Comparison of ENCODE assay signal across 8 cellular contexts in genomic region chr12:112121780-112122565, GRCh38. TPM values are rescaled to one million over a fixed set of nuclear protein-coding genes. Genes with fewer than 3 reads are reported as not detected.
DNase-seq lines count a peak whose midpoint lies in the region; ATAC-seq and TF ChIP-seq lines count a peak whose summit lies in the region.

No MANE protein-coding gene starts in this region.

- no peak overlapping the region for H3K4me3 Mint-ChIP-seq in natural killer cell treated with Interleukin-12 subunit alpha and Interleukin-12 subunit beta and Interleukin-15 and Interleukin-18, amount 100 ng/mL, for 72 hours

- POLR2A ChIA-PET in PC-3 (lab: Charles Lee; ENCODE audit: unreplicated experiment): interaction anchor here (0.5 to 0.8 kb wide), 3 partner anchors 8 to 45 kb away, joined by 5 to 13 read pairs (median 13); no protein-coding TSS in a partner anchor

- no peaks in the 10 kb centered on the region for H3K27me3 ChIP-seq in PC-3 (ENCODE audit: low read length)

- H3K9me2 ChIP-seq in PC-3 (replicated peaks; ENCODE audit: low read length): no peaks in the 10 kb centered on the region

- H2AFZ ChIP-seq in PC-3 (ENCODE audit: low read length): peak overlapping the region; percentile 40

- TF ChIP-seq CTCF in PC-3 (conservative IDR thresholded peaks at IDR 0.05; ENCODE audit: low read depth, low read length) (no peak), fibroblast of pulmonary artery (IDR thresholded peaks at IDR 0.05; ENCODE audit: low read length, missing control alignments) (no peak)

- peak; percentile 32 for ATAC-seq in PC-3
- ATAC-seq in natural killer cell treated with Interleukin-12 subunit alpha and Interleukin-12 subunit beta and Interleukin-15 and Interleukin-18, amount 100 ng/mL, for 72 hours: no peak
- ATAC-seq in GM21825 (IDR thresholded peaks at IDR 0.05; ENCODE audit: unreplicated experiment): no peak

- H3K9me3 ChIP-seq in PC-3 (ENCODE audit: low read length): no peaks in the 10 kb centered on the region

- peak overlapping the region; percentile 64 for H3K27ac ChIP-seq in PC-3 (ENCODE audit: low read length)

- CTCF ChIA-PET in PC-3 (lab: Charles Lee): interaction anchor here (1.0 kb wide), 1 partner anchor 10 kb away, joined by 17 read pairs; no protein-coding TSS in a partner anchor

- H3K4me3 ChIP-seq in PC-3 (ENCODE audit: low read length) (peak overlapping the region; percentile 9; the same call in 1 of the 2 replicates), fibroblast of pulmonary artery (replicated peaks; ENCODE audit: low read depth, low read length) (no peak overlapping the region)

- H3K4me1 ChIP-seq in PC-3 (ENCODE audit: insufficient read depth, low read length): peaks cover 36% of the 10 kb centered on the region

- peaks cover 16% of the 10 kb centered on the region for H3K79me2 ChIP-seq in PC-3 (ENCODE audit: low read length)

- peak overlapping the region in 1 of 2 donors; percentile 38 for H3K27ac Mint-ChIP-seq in natural killer cell treated with Interleukin-12 subunit alpha and Interleukin-12 subunit beta and Interleukin-15 and Interleukin-18, amount 100 ng/mL, for 72 hours

- BruUV-seq in PC-3 (replicated peaks; lab: Mats Ljungman, UMichigan): no TSS peak

- no peaks in the 10 kb centered on the region for H3K9me3 Mint-ChIP-seq in natural killer cell treated with Interleukin-12 subunit alpha and Interleukin-12 subunit beta and Interleukin-15 and Interleukin-18, amount 100 ng/mL, for 72 hours

- peak overlapping the region; percentile 5; the same call in 1 of the 2 replicates for H3K9ac ChIP-seq in PC-3 (ENCODE audit: low read length)

- H3K36me3 ChIP-seq in PC-3 (ENCODE audit: low read depth, low read length): no peaks in the 10 kb centered on the region

- peaks cover 6 to 9% of the 10 kb centered on the region in 2 donors for H3K4me1 Mint-ChIP-seq in natural killer cell treated with Interleukin-12 subunit alpha and Interleukin-12 subunit beta and Interleukin-15 and Interleukin-18, amount 100 ng/mL, for 72 hours (ENCODE audit: low read depth in 2 of 2)

- peaks cover 2% of the 10 kb centered on the region for H3K36me3 Mint-ChIP-seq in natural killer cell treated with Interleukin-12 subunit alpha and Interleukin-12 subunit beta and Interleukin-15 and Interleukin-18, amount 100 ng/mL, for 72 hours

- DNase-seq in AG20443 (ENCODE audit: low spot score) (peak; percentile 63), PC-3 (peak; percentile 85), fibroblast of pulmonary artery (ENCODE audit: low read depth) (peak; percentile 90), nucleus accumbens (lab: John Stamatoyannopoulos, UW) (peak in 32 of 56 donors; percentile 1 to 54 (median 15)), SK-N-DZ (ENCODE audit: low spot score) (no peak), GM19238 (ENCODE audit: insufficient read length, low spot score) (no peak)
- DNase-seq in natural killer cell treated with Interleukin-12 subunit alpha and Interleukin-12 subunit beta and Interleukin-15 and Interleukin-18, amount 100 ng/mL, for 72 hours (ENCODE audit: low spot score): no peak

- intact Hi-C loops in PC-3 (cut with micrococcal nuclease): loop anchor here (2.0 kb wide), 1 partner anchor 27 kb away; no protein-coding TSS in a partner anchor

- peaks cover 6% of the 10 kb centered on the region for H3F3A ChIP-seq in PC-3 (ENCODE audit: low read length, unreplicated experiment)

- H4K20me1 ChIP-seq in PC-3 (ENCODE audit: low read length): no peaks in the 10 kb centered on the region

- H3K27me3 Mint-ChIP-seq in natural killer cell treated with Interleukin-12 subunit alpha and Interleukin-12 subunit beta and Interleukin-15 and Interleukin-18, amount 100 ng/mL, for 72 hours: peaks cover 0 to 7% of the 10 kb centered on the region in 2 donors

- peak overlapping the region; percentile 40 for H3K4me2 ChIP-seq in PC-3 (ENCODE audit: low read length)

RNA-seq across cellular contexts. Expression of gene TRAFD1, which starts 3.4 kb away (rescaled TPM):
- 33.9 and 34.1 TPM in 2 replicates for total RNA-seq in PC-3 (2014; rRNA removed)
- polyA plus RNA-seq in SK-N-DZ (2014; cell fraction: cytosol; rRNA removed): 34.6 and 36.5 TPM in 2 replicates
- polyA plus RNA-seq in SK-N-DZ (2014; cell fraction: nucleus; rRNA removed): 26.7 and 48.3 TPM in 2 replicates
- total RNA-seq in natural killer cell treated with Interleukin-12 subunit alpha and Interleukin-12 subunit beta and Interleukin-15 and Interleukin-18, amount 100 ng/mL, for 72 hours: 10 to 100 TPM; 50.9 to 81.4 TPM

RNA-seq across cellular contexts. Expression of gene NAA25, which starts 13.4 kb away (rescaled TPM):
- total RNA-seq in PC-3 (2014; rRNA removed): 33.3 and 36.6 TPM in 2 replicates
- 20.9 and 25.7 TPM in 2 replicates for polyA plus RNA-seq in SK-N-DZ (2014; cell fraction: cytosol; rRNA removed)
- 39.2 and 50.6 TPM in 2 replicates for polyA plus RNA-seq in SK-N-DZ (2014; cell fraction: nucleus; rRNA removed)
- 10 to 100 TPM; 31.6 to 78.3 TPM for total RNA-seq in natural killer cell treated with Interleukin-12 subunit alpha and Interleukin-12 subunit beta and Interleukin-15 and Interleukin-18, amount 100 ng/mL, for 72 hours

Comparison
In these comparisons a context has a peak if more than half of its experiments do, and no peak if none do; other contexts are left out.
1. DNase-seq: peak in AG20443 (single experiment), PC-3 (single experiment), fibroblast of pulmonary artery (single experiment) and nucleus accumbens (32 of 56); none in SK-N-DZ (single experiment), GM19238 (single experiment) and natural killer cell treated with Interleukin-12 subunit alpha and Interleukin-12 subunit beta and Interleukin-15 and Interleukin-18, amount 100 ng/mL, for 72 hours (single experiment).